Comparison of ENCODE assay signal across 8 cellular contexts in the genomic region with DNA sequence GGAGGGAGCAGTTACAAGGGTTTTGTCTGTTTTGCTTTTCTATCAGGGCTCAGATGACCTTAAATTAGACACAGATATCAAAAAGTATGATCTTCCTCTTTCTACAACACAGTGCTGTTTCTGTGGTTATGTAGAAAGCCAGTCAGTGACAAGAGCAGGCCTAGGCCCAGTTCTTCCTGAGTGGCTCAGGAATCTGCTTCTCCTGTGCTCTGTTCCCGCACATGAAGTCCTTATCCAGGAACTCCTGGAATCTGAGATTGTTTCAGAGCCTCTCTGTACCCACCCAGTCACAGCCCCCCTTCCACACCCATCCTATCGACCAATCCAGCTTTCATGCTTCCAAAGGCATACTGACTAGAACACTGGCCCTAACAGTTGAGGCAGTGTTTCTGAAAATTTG. TPM values are rescaled to one million over a fixed set of nuclear protein-coding genes. Genes with fewer than 3 reads are reported as not detected.
A peak's percentile ranks its signal among the peaks of the same experiment; 100 is the strongest.
DNase-seq lines count a peak whose midpoint lies in the region; ATAC-seq and TF ChIP-seq lines count a peak whose summit lies in the region.

No MANE protein-coding gene starts in this region.

- peaks cover 10% of the 10 kb centered on the region for H3K36me3 ChIP-seq in smooth muscle cell (ENCODE audit: low read depth)

- WGBS in smooth muscle cell (ENCODE audit: low lambda C conversion rate): 53% methylated on average over 2 of the region's 2 CpGs

- H3K4me3 ChIP-seq in smooth muscle cell: no peak overlapping the region

- peaks cover 6% of the 10 kb centered on the region for H3F3A ChIP-seq in smooth muscle cell (ENCODE audit: low read depth)

- peaks cover 23% of the 10 kb centered on the region for H4K20me1 ChIP-seq in smooth muscle cell (ENCODE audit: low read depth)

- H3K4me2 ChIP-seq in smooth muscle cell: peak overlapping the region; percentile 49

- no peaks in the 10 kb centered on the region for H3K4me1 ChIP-seq in smooth muscle cell (ENCODE audit: low read depth)

- no peaks in the 10 kb centered on the region for H3K9me3 ChIP-seq in smooth muscle cell (replicated peaks; ENCODE audit: low read depth)

- H3K27me3 ChIP-seq in smooth muscle cell (ENCODE audit: low read depth): no peaks in the 10 kb centered on the region

- H3K27ac ChIP-seq in epithelial cell of prostate: peak overlapping the region; percentile 40
- peak overlapping the region; percentile 74 for H3K27ac ChIP-seq in smooth muscle cell (ENCODE audit: low read depth)

- no peak overlapping the region for H2AFZ ChIP-seq in smooth muscle cell (ENCODE audit: low read depth)

- peak; percentile 58 for ATAC-seq in GM21515 (IDR thresholded peaks at IDR 0.05; ENCODE audit: unreplicated experiment)

- TF ChIP-seq CTCF in smooth muscle cell (IDR thresholded peaks at IDR 0.05; ENCODE audit: borderline replicate concordance, insufficient read depth, poor library complexity, severe bottlenecking): no peak

- DNase-seq in NOMO-1 treated with dmso at 0.1 percent for 144 hours (lab: John Stamatoyannopoulos, UW; ENCODE audit: unreplicated experiment) (peak; percentile 6), epithelial cell of prostate (ENCODE audit: low read depth, low spot score) (no peak), smooth muscle cell (lab: John Stamatoyannopoulos, UW; ENCODE audit: unreplicated experiment) (no peak), NCI-H526 (lab: John Stamatoyannopoulos, UW) (no peak), 8988T (no peak), DMS79 (lab: John Stamatoyannopoulos, UW) (no peak), NCI-H226 (no peak)

- H3K79me2 ChIP-seq in smooth muscle cell (ENCODE audit: low read depth): peaks cover 20% of the 10 kb centered on the region

- H3K9ac ChIP-seq in smooth muscle cell (ENCODE audit: low read depth): peak overlapping the region; percentile 34

RNA-seq across cellular contexts. Expression of gene SMU1, which starts 40.4 kb away (rescaled TPM):
- total RNA-seq in smooth muscle cell: 17.4 and 18.8 TPM in 2 replicates
- 13.7 and 15.1 TPM in 2 replicates for polyA plus RNA-seq in smooth muscle cell

RNA-seq across cellular contexts. Expression of gene B4GALT1, which starts 50.3 kb away (rescaled TPM):
- 46.9 and 56.3 TPM in 2 replicates for total RNA-seq in smooth muscle cell
- 49.2 and 49.3 TPM in 2 replicates for polyA plus RNA-seq in smooth muscle cell
